In the genomic region with DNA sequence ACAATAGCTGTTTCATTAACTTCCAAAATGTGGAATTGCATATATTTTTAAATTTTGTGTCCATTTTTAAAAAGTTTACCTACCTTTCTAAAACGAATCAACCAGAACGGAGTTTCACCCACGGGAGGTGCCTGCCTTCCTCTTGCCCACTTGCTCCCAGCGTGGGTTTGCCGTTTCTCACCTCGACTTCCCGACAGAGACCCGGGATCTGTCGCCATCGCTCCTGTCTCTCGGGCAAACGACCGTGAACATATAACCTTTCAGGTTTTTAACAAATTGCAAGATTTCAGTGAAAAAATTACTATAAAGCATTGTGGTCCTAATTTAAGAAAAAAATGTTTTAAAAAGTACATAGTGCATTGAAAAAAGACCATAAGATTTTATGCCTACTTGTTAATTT, we compare ENCODE assay signal across 20 cellular contexts. TPM values are rescaled to one million over a fixed set of nuclear protein-coding genes. Genes with fewer than 3 reads are reported as not detected.
DNase-seq lines count a peak whose midpoint lies in the region; ATAC-seq and TF ChIP-seq lines count a peak whose summit lies in the region.
"Had no signal": no experiment of that assay in that cellular context is flagged by ENCODE, and none has a peak within 500 bp of the region (broad histone marks: within the 10 kb centered on the region; RNA-seq: fewer than 3 reads in every experiment).

No MANE protein-coding gene starts in this region.

- DNase-seq in cardiac septum (ENCODE audit: low spot score) (peak; percentile 43), right cardiac atrium (no peak), endothelial cell (ENCODE audit: low spot score) (no peak), sigmoid colon (peak; percentile 43), 8988T (no peak), cerebellum (ENCODE audit: low spot score) (no peak), epidermal melanocyte (ENCODE audit: insufficient read length, low spot score) (no peak)
- DNase-seq: ACHN; BE2C; C1 segment of cervical spinal cord; CD4-positive, CD25-positive, alpha-beta regulatory T cell; CD8-positive, alpha-beta memory T cell; COR-L47; DMS 273 treated with DMSO at 0.1 percent for 48 hours; DMS53; DND-41; EL; H9 had no signal

- no peaks in the 10 kb centered on the region for H3K9me3 ChIP-seq in right cardiac atrium (ENCODE audit: control insufficient read depth, low read length)
- H3K9me3 ChIP-seq in sigmoid colon: no peaks in the 10 kb centered on the region
- H3K9me3 ChIP-seq: BE2C had no signal

- no peak for TF ChIP-seq POLR2A in sigmoid colon (IDR thresholded peaks at IDR 0.05)

- no peak for TF ChIP-seq EP300 in sigmoid colon (IDR thresholded peaks at IDR 0.05)

- H3K27ac Mint-ChIP-seq in endothelial cell (ENCODE audit: unreplicated experiment): no peak overlapping the region
- H3K27ac Mint-ChIP-seq: CD4-positive, CD25-positive, alpha-beta regulatory T cell; CD8-positive, alpha-beta memory T cell; H9 had no signal

- H3K27me3 ChIP-seq in right cardiac atrium (ENCODE audit: control insufficient read depth, insufficient read depth) (no peaks in the 10 kb centered on the region), sigmoid colon (peaks cover 0 to 27% (median 8%) of the 10 kb centered on the region in 3 donors)

- H3K4me1 ChIP-seq in right cardiac atrium (ENCODE audit: control insufficient read depth, insufficient read depth, low read length) (no peaks in the 10 kb centered on the region), sigmoid colon (peaks cover 0 to 16% (median 14%) of the 10 kb centered on the region in 4 donors)

- 86% methylated on average over 13 of the region's 13 CpGs for WGBS in right cardiac atrium
- WGBS in sigmoid colon, 2 donors: 90 to 93% methylated on average over 13 of the region's 13 CpGs

- H3K4me3 Mint-ChIP-seq in endothelial cell (ENCODE audit: unreplicated experiment): peak overlapping the region; percentile 73
- H3K4me3 Mint-ChIP-seq: CD4-positive, CD25-positive, alpha-beta regulatory T cell; CD8-positive, alpha-beta memory T cell; H9 had no signal

- intact Hi-C loops in cardiac septum (cut with DNase I): no loop called here
- intact Hi-C loops in right cardiac atrium (cut with DNase I): no loop called here
- intact Hi-C loops in sigmoid colon (cut with DNase I): no loop called here

- H3K9me3 Mint-ChIP-seq in endothelial cell (ENCODE audit: unreplicated experiment): no peaks in the 10 kb centered on the region
- H3K9me3 Mint-ChIP-seq: H9 had no signal

- TF ChIP-seq CTCF in endothelial cell (IDR thresholded peaks at IDR 0.05; ENCODE audit: unreplicated experiment) (no peak), sigmoid colon (IDR thresholded peaks at IDR 0.05) (no peak)

- H3K27me3 Mint-ChIP-seq in endothelial cell (ENCODE audit: unreplicated experiment): peaks cover 28% of the 10 kb centered on the region

- no peaks in the 10 kb centered on the region for H3K36me3 ChIP-seq in sigmoid colon
- H3K36me3 ChIP-seq: BE2C had no signal

- peaks cover 48% of the 10 kb centered on the region for H3K36me3 Mint-ChIP-seq in endothelial cell (ENCODE audit: low read depth, unreplicated experiment)
- H3K36me3 Mint-ChIP-seq: CD4-positive, CD25-positive, alpha-beta regulatory T cell had no signal

- peaks cover 70% of the 10 kb centered on the region for H3K4me1 Mint-ChIP-seq in endothelial cell (ENCODE audit: unreplicated experiment)

- H3K27ac ChIP-seq in right cardiac atrium (ENCODE audit: low read length) (no peak overlapping the region), sigmoid colon (no peak overlapping the region)

- H3K4me3 ChIP-seq in right cardiac atrium (ENCODE audit: low read length) (no peak overlapping the region), sigmoid colon (no peak overlapping the region)
- H3K4me3 ChIP-seq: GM12878 had no signal

- ATAC-seq in right cardiac atrium: no peak
- ATAC-seq: GM12878 had no signal

RNA-seq across cellular contexts. Expression of a gene that starts 4.2 kb away (rescaled TPM):
- total RNA-seq in cardiac septum (10.7 TPM), right cardiac atrium (1 to 10 TPM; 6.2 to 9.9 (median 8.8) TPM), endothelial cell (ENCODE audit: unreplicated experiment) (321 TPM), sigmoid colon (10 to 100 TPM in 2 of 4 donors, 1 to 10 TPM in 1, under 1 TPM in 1; 0.99 to 11.1 (median 7.3) TPM), cerebellum (7.9 TPM)
- polyA plus RNA-seq in right cardiac atrium (7.8 TPM), sigmoid colon (1 to 10 TPM in 2 of 3 donors, under 1 TPM in 1; 0.60 to 4.6 (median 1.8) TPM)
- total RNA-seq: G401 had no signal
- polyA plus RNA-seq: CD8-positive, alpha-beta memory T cell had no signal

Comparison
In these comparisons a context has a peak if more than half of its experiments do, and no peak if none do; other contexts are left out.
1. DNase-seq: peak in cardiac septum (single experiment) and sigmoid colon (single experiment); none in right cardiac atrium (0 of 3), endothelial cell (single experiment), 8988T (single experiment), cerebellum (single experiment) and epidermal melanocyte (single experiment).
2. RNA of a gene that starts 4.2 kb away (total RNA-seq): 321 TPM in endothelial cell (single experiment); 10.7 TPM in cardiac septum (single experiment), 0.99 to 11.1 TPM in sigmoid colon, 6.2 to 9.9 TPM in right cardiac atrium and 7.9 TPM in cerebellum (single experiment); every median in the first group is over 10 times any median in the second.